30 cellular contexts compared by ENCODE assay signal in the genomic region with DNA sequence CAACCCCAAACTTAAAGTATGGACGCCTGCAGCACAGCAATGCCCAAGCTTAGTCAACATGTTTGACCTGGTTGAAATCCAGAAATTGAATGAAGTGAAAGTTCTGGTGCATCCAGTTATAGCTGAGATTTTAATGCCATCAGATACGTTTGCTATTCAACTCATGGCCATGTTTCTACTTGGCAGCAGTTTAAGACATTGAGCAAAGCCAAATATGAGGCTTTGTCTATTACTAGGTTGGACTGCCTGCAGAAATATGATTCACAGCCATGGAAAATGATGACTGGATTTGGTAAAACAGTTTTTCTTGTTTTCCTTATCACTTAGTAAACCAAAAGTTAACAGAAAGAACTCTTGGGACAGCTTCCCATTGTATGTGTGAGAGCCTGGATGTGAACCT. TPM values are rescaled to one million over a fixed set of nuclear protein-coding genes. Genes with fewer than 3 reads are reported as not detected.
DNase-seq lines count a peak whose midpoint lies in the region; ATAC-seq and TF ChIP-seq lines count a peak whose summit lies in the region.
"Had no signal": no experiment of that assay in that cellular context is flagged by ENCODE, and none has a peak within 500 bp of the region (broad histone marks: within the 10 kb centered on the region; RNA-seq: fewer than 3 reads in every experiment).

No MANE protein-coding gene starts in this region.

- H3K9me3 Mint-ChIP-seq in activated CD4-positive, alpha-beta T cell treated with anti-CD3 and anti-CD28 coated beads for 36 hours (ENCODE audit: low read depth), result no peaks in the 10 kb centered on the region
- H3K9me3 Mint-ChIP-seq: activated naive CD8-positive, alpha-beta T cell treated with anti-CD3 and anti-CD28 coated beads, Interleukin-2, amount 50 U/mL, for 24 hours; stimulated activated naive B cell treated with anti-CD40 and anti-IgM and Interleukin-4, amounts not matched to agents 10 μg/mL and 1 μg/mL and 100 μg/mL, for 72 hours had no signal

- no peak overlapping the region for H2BK120ac ChIP-seq in trophoblast cell (ENCODE audit: insufficient read depth, low read length, poor library complexity)

- no peak overlapping the region for H3K4me3 Mint-ChIP-seq in activated CD4-positive, alpha-beta T cell treated with anti-CD3 and anti-CD28 coated beads for 36 hours
- H3K4me3 Mint-ChIP-seq: activated naive CD8-positive, alpha-beta T cell treated with anti-CD3 and anti-CD28 coated beads, Interleukin-2, amount 50 U/mL, for 24 hours; CD14-positive monocyte; stimulated activated naive B cell treated with anti-CD40 and anti-IgM and Interleukin-4, amounts not matched to agents 10 μg/mL and 1 μg/mL and 100 μg/mL, for 72 hours; T-helper 17 cell had no signal

- H3K27me3 ChIP-seq in PC-3 (ENCODE audit: low read length) (no peaks in the 10 kb centered on the region), esophagus (ENCODE audit: control insufficient read depth in 1 of 2, insufficient read depth in 2 of 2, low read length in 2 of 2) (no peaks in the 10 kb centered on the region), trophoblast cell (ENCODE audit: insufficient read depth, low read length) (no peaks in the 10 kb centered on the region)
- H3K27me3 ChIP-seq: esophagus muscularis mucosa, testis, uterus had no signal

- peaks cover 2% of the 10 kb centered on the region for H3K79me1 ChIP-seq in trophoblast cell (ENCODE audit: low read length)

- intact Hi-C loops in PC-3 (cut with micrococcal nuclease), result no loop called here
- intact Hi-C loops in activated CD4-positive, alpha-beta T cell treated with anti-CD3 and anti-CD28 coated beads for 36 hours (cut with DNase I, micrococcal nuclease), result no loop called here

- no peak overlapping the region for H4K91ac ChIP-seq in trophoblast cell (ENCODE audit: low read depth, low read length)

- H3K23ac ChIP-seq in trophoblast cell (ENCODE audit: low read length), result no peak overlapping the region

- H3K9me2 ChIP-seq in PC-3 (replicated peaks; ENCODE audit: low read length), result no peaks in the 10 kb centered on the region
- H3K9me2 ChIP-seq: SK-N-SH had no signal

- peaks cover 5% of the 10 kb centered on the region for H3K4me1 Mint-ChIP-seq in activated CD4-positive, alpha-beta T cell treated with anti-CD3 and anti-CD28 coated beads for 36 hours
- H3K4me1 Mint-ChIP-seq: stimulated activated naive B cell treated with anti-CD40 and anti-IgM and Interleukin-4, amounts not matched to agents 10 μg/mL and 1 μg/mL and 100 μg/mL, for 72 hours had no signal

- peak overlapping the region; percentile 68 for H3K27ac ChIP-seq in PC-3 (ENCODE audit: low read length)
- H3K27ac ChIP-seq in esophagus (ENCODE audit: low read depth in 2 of 2, low read length in 1 of 2), result peak overlapping the region; percentile 45 to 83
- no peak overlapping the region for H3K27ac ChIP-seq in trophoblast cell (ENCODE audit: low read depth, low read length)
- H3K27ac ChIP-seq: esophagus muscularis mucosa, KMS-11, testis, uterus had no signal

- H2AFZ ChIP-seq in PC-3 (ENCODE audit: low read length) (no peak overlapping the region), trophoblast cell (ENCODE audit: insufficient read depth, low read length, poor library complexity) (no peak overlapping the region)

- TF ChIP-seq CTCF in PC-3 (conservative IDR thresholded peaks at IDR 0.05; ENCODE audit: low read depth, low read length), result no peak

- H3K4me2 ChIP-seq in PC-3 (ENCODE audit: low read length), result 0 out of 2 replicates have a peak overlapping the region, but pooled peaks have one; percentile 1
- H3K4me2 ChIP-seq in trophoblast cell (ENCODE audit: low read length), result no peak overlapping the region
- H3K4me2 ChIP-seq: KMS-11, SK-N-SH had no signal

- H3K9ac ChIP-seq in PC-3 (ENCODE audit: low read length), result no peak overlapping the region
- no peak overlapping the region for H3K9ac ChIP-seq in trophoblast cell (ENCODE audit: low read length)
- H3K9ac ChIP-seq: KMS-11, SK-N-SH had no signal

- 33 to 58% methylated on average over 2 of the region's 2 CpGs for WGBS in esophagus, 2 donors
- no CpG with 5 or more reads among the region's 2 CpGs for WGBS in trophoblast cell (ENCODE audit: extremely low coverage, insufficient coverage, insufficient read length)

- H3K27me3 Mint-ChIP-seq in activated CD4-positive, alpha-beta T cell treated with anti-CD3 and anti-CD28 coated beads for 36 hours, result no peaks in the 10 kb centered on the region
- H3K27me3 Mint-ChIP-seq: activated naive CD8-positive, alpha-beta T cell treated with anti-CD3 and anti-CD28 coated beads, Interleukin-2, amount 50 U/mL, for 24 hours; stimulated activated naive B cell treated with anti-CD40 and anti-IgM and Interleukin-4, amounts not matched to agents 10 μg/mL and 1 μg/mL and 100 μg/mL, for 72 hours had no signal

- H3K4ac ChIP-seq in trophoblast cell (ENCODE audit: low read depth, low read length), result no peak overlapping the region

- no peak overlapping the region for H2BK5ac ChIP-seq in trophoblast cell (ENCODE audit: low read depth, low read length, poor library complexity)

- H3K4me3 ChIP-seq in PC-3 (ENCODE audit: low read length) (no peak overlapping the region), esophagus (ENCODE audit: low read depth in 1 of 2, low read length in 2 of 2) (no peak overlapping the region), trophoblast cell (ENCODE audit: low read depth, low read length) (no peak overlapping the region)
- H3K4me3 ChIP-seq: esophagus muscularis mucosa, testis, uterus had no signal

- no peak overlapping the region for H3K18ac ChIP-seq in trophoblast cell (ENCODE audit: low read length)

- no peaks in the 10 kb centered on the region for H4K20me1 ChIP-seq in PC-3 (ENCODE audit: low read length)

- no peaks in the 10 kb centered on the region for H3K9me3 ChIP-seq in PC-3 (ENCODE audit: low read length)
- no peaks in the 10 kb centered on the region for H3K9me3 ChIP-seq in esophagus (ENCODE audit: control insufficient read depth in 2 of 2, insufficient read depth in 1 of 2, low read depth in 1 of 2, low read length in 1 of 2)
- no peaks in the 10 kb centered on the region for H3K9me3 ChIP-seq in trophoblast cell (ENCODE audit: insufficient read depth, low read depth, low read length)
- H3K9me3 ChIP-seq: esophagus muscularis mucosa, SK-N-SH, testis, uterus had no signal

- BruUV-seq in PC-3 (replicated peaks; lab: Mats Ljungman, UMichigan), result no TSS peak

- peaks cover 4% of the 10 kb centered on the region for H3F3A ChIP-seq in PC-3 (ENCODE audit: low read length, unreplicated experiment)

- CTCF ChIA-PET in PC-3 (lab: Charles Lee), result no interaction called here
- CTCF ChIA-PET in activated CD4-positive, alpha-beta T cell treated with anti-CD3 and anti-CD28 coated beads for 36 hours (lab: Charles Lee), result interaction anchor here (0.5 kb wide), 1 partner anchor 970 kb away, joined by 3 read pairs; no protein-coding TSS in a partner anchor

- H3K4me1 ChIP-seq in PC-3 (ENCODE audit: insufficient read depth, low read length), result peaks cover 18% of the 10 kb centered on the region
- H3K4me1 ChIP-seq in esophagus (ENCODE audit: control insufficient read depth in 2 of 2, insufficient read depth in 2 of 2, low read length in 1 of 2), result peaks cover 0 to 3% of the 10 kb centered on the region in 2 donors
- peaks cover 0 to 2% of the 10 kb centered on the region in 2 experiments for H3K4me1 ChIP-seq in trophoblast cell (ENCODE audit: control insufficient read depth in 1 of 2, insufficient read depth in 2 of 2, low read length in 2 of 2)
- H3K4me1 ChIP-seq: esophagus muscularis mucosa, testis, uterus had no signal

- POLR2A ChIA-PET in PC-3 (lab: Charles Lee; ENCODE audit: unreplicated experiment), result no interaction called here
- POLR2A ChIA-PET in activated CD4-positive, alpha-beta T cell treated with anti-CD3 and anti-CD28 coated beads for 36 hours (lab: Charles Lee), result no interaction called here

- no peaks in the 10 kb centered on the region for H3K36me3 ChIP-seq in PC-3 (ENCODE audit: low read depth, low read length)
- no peaks in the 10 kb centered on the region for H3K36me3 ChIP-seq in esophagus (ENCODE audit: control insufficient read depth in 2 of 2, insufficient read depth in 2 of 2, low read length in 1 of 2)
- H3K36me3 ChIP-seq in trophoblast cell (ENCODE audit: control insufficient read depth in 1 of 2, insufficient read depth in 2 of 2, low read length in 2 of 2), result no peaks in the 10 kb centered on the region
- H3K36me3 ChIP-seq: esophagus muscularis mucosa, uterus had no signal

- H4K12ac ChIP-seq in trophoblast cell (ENCODE audit: low read depth, low read length), result no peak overlapping the region

- H3K14ac ChIP-seq in trophoblast cell (ENCODE audit: low read length), result no peak overlapping the region

- H3K36me3 Mint-ChIP-seq in activated CD4-positive, alpha-beta T cell treated with anti-CD3 and anti-CD28 coated beads for 36 hours (ENCODE audit: low read depth), result no peaks in the 10 kb centered on the region
- H3K36me3 Mint-ChIP-seq: CD14-positive monocyte; stimulated activated naive B cell treated with anti-CD40 and anti-IgM and Interleukin-4, amounts not matched to agents 10 μg/mL and 1 μg/mL and 100 μg/mL, for 72 hours had no signal

- H2AK5ac ChIP-seq in trophoblast cell (ENCODE audit: low read length), result no peak overlapping the region

- no peak overlapping the region for H4K8ac ChIP-seq in trophoblast cell (ENCODE audit: low read depth, low read length)

- DNase-seq in GM03348 (ENCODE audit: low spot score), result peak; percentile 22
- DNase-seq in PC-3, result peak; percentile 78
- peak; percentile 45 for DNase-seq in iris pigment epithelial cell (ENCODE audit: low read depth)
- no peak for DNase-seq in trophoblast cell
- DNase-seq in SW480 (ENCODE audit: low spot score), result no peak
- DNase-seq in activated CD4-positive, alpha-beta T cell treated with anti-CD3 and anti-CD28 coated beads for 36 hours, result no peak
- DNase-seq: activated CD4-positive, CD25-positive, alpha-beta regulatory T cell treated with anti-CD3 and anti-CD28 coated beads, Interleukin-2, amount 50 U/mL, for 72 hours; activated gamma-delta T cell; activated naive CD8-positive, alpha-beta T cell treated with anti-CD3 and anti-CD28 coated beads, Interleukin-2, amount 50 U/mL, for 24 hours; activated T-cell treated with anti-CD3 and anti-CD28 coated beads, Interleukin-2, amount 50 U/mL, for 1 hour; Calu3; DMS79 treated with DMSO at 0.1 percent for 48 hours; effector CD8-positive, alpha-beta T cell; head of caudate nucleus; mesendoderm; NCI-H446 treated with DMSO at 0.1 percent for 48 hours; NCI-H82; SK-N-SH; stimulated activated CD4-positive, alpha-beta T cell treated with anti-CD3 and anti-CD28 coated beads, Interleukin-15, amount 100 ng/mL, for 24 hours; stimulated activated naive B cell treated with anti-CD40 and anti-IgM and Interleukin-4, amounts not matched to agents 10 μg/mL and 1 μg/mL and 100 μg/mL, for 72 hours; T-helper 17 cell; testis; uterus had no signal

- H2BK12ac ChIP-seq in trophoblast cell (ENCODE audit: low read length), result no peak overlapping the region

- ATAC-seq in PC-3 (peak; percentile 8; the same call in 1 of the 2 replicates), HG02763 (IDR thresholded peaks at IDR 0.05; ENCODE audit: unreplicated experiment) (no peak)
- no peak for ATAC-seq in activated CD4-positive, alpha-beta T cell treated with anti-CD3 and anti-CD28 coated beads for 36 hours
- ATAC-seq: activated naive CD8-positive, alpha-beta T cell treated with anti-CD3 and anti-CD28 coated beads, Interleukin-2, amount 50 U/mL, for 24 hours; HCT116; stimulated activated naive B cell treated with anti-CD40 and anti-IgM and Interleukin-4, amounts not matched to agents 10 μg/mL and 1 μg/mL and 100 μg/mL, for 72 hours; T-helper 17 cell had no signal

- H3K27ac Mint-ChIP-seq in activated CD4-positive, alpha-beta T cell treated with anti-CD3 and anti-CD28 coated beads for 36 hours, result no peak overlapping the region
- H3K27ac Mint-ChIP-seq: activated naive CD8-positive, alpha-beta T cell treated with anti-CD3 and anti-CD28 coated beads, Interleukin-2, amount 50 U/mL, for 24 hours; CD14-positive monocyte; progenitor cell of endocrine pancreas; stimulated activated naive B cell treated with anti-CD40 and anti-IgM and Interleukin-4, amounts not matched to agents 10 μg/mL and 1 μg/mL and 100 μg/mL, for 72 hours; T-helper 17 cell had no signal

- H3K79me2 ChIP-seq in PC-3 (ENCODE audit: low read length), result no peaks in the 10 kb centered on the region
- H3K79me2 ChIP-seq in trophoblast cell (ENCODE audit: control insufficient read depth, insufficient read depth, low read length, poor library complexity), result no peaks in the 10 kb centered on the region

RNA-seq across cellular contexts. Expression of a gene that starts 32.2 kb away (rescaled TPM):
- total RNA-seq in PC-3 (2014; rRNA removed), result 18.3 and 26.1 TPM in 2 replicates
- polyA plus RNA-seq in esophagus, result 10 to 100 TPM in 1 of 2 donors, 1 to 10 TPM in 1; 6.5 to 12.4 TPM
- polyA plus RNA-seq in trophoblast cell (2013), result 16.6 and 17.0 TPM in 2 replicates
- total RNA-seq in activated CD4-positive, alpha-beta T cell treated with anti-CD3 and anti-CD28 coated beads for 36 hours, result 10 to 100 TPM; 31.8 to 33.2 TPM

RNA-seq across cellular contexts. Expression of a gene that starts 51.8 kb away (rescaled TPM):
- 73.6 and 95.1 TPM in 2 replicates for total RNA-seq in PC-3 (2014; rRNA removed)
- 10 to 100 TPM; 31.2 to 42.9 TPM for polyA plus RNA-seq in esophagus
- polyA plus RNA-seq in trophoblast cell (2013), result 48.6 and 50.2 TPM in 2 replicates
- total RNA-seq in activated CD4-positive, alpha-beta T cell treated with anti-CD3 and anti-CD28 coated beads for 36 hours, result 10 to 100 TPM; 24.2 to 25.5 TPM

Comparison
In these comparisons a context has a peak if more than half of its experiments do, and no peak if none do; other contexts are left out.
1. DNase-seq: peak in GM03348 (single experiment), PC-3 (single experiment) and iris pigment epithelial cell (single experiment); none in trophoblast cell (0 of 2), SW480 (single experiment) and activated CD4-positive, alpha-beta T cell treated with anti-CD3 and anti-CD28 coated beads for 36 hours (single experiment).